In genomic region chr12:132133952-132134652, GRCh38 we compare ENCODE assay signal across 13 cellular contexts. TPM values are rescaled to one million over a fixed set of nuclear protein-coding genes. Genes with fewer than 3 reads are reported as not detected.
DNase-seq lines count a peak whose midpoint lies in the region; ATAC-seq and TF ChIP-seq lines count a peak whose summit lies in the region.
"Had no signal": no experiment of that assay in that cellular context is flagged by ENCODE, and none has a peak within 500 bp of the region (broad histone marks: within the 10 kb centered on the region; RNA-seq: fewer than 3 reads in every experiment).

No MANE protein-coding gene starts in this region.

- peak; percentile 80 for DNase-seq in H7
- peak; percentile 6 for DNase-seq in NCI-H2029 treated with DMSO at 0.1 percent for 48 hours (lab: John Stamatoyannopoulos, UW)
- peak; percentile 30 for DNase-seq in WTC11 (ENCODE audit: low spot score)
- no peak for DNase-seq in mucosa of descending colon
- no peak for DNase-seq in SKM-1 (lab: John Stamatoyannopoulos, UW; ENCODE audit: unreplicated experiment)
- no peak for DNase-seq in inferior parietal cortex (ENCODE audit: extremely low spot score)
- DNase-seq: activated T-cell treated with anti-CD3 and anti-CD28 coated beads, Interleukin-2, amount 50 U/mL, for 1 hour; effector memory CD8-positive, alpha-beta T cell; mesenchymal stem cell; MM.1S; stimulated activated CD4-positive, alpha-beta T cell treated with anti-CD3 and anti-CD28 coated beads, Interleukin-2, amount 100 ng/mL, for 48 hours; stomach had no signal

- H3K4me3 ChIP-seq in H7 (ENCODE audit: insufficient read depth, low read depth, low read length) (no peak overlapping the region), mucosa of descending colon (no peak overlapping the region)
- H3K4me3 ChIP-seq: stomach had no signal

- CTCF ChIA-PET in WTC11 (lab: Charles Lee) = interaction anchor here (1.1 kb wide), 1 partner anchor 20 kb away, joined by 3 read pairs; no protein-coding TSS in a partner anchor

- H3K27me3 Mint-ChIP-seq in WTC11 (ENCODE audit: low read depth) = peaks cover 44% of the 10 kb centered on the region
- H3K27me3 Mint-ChIP-seq: effector memory CD8-positive, alpha-beta T cell had no signal

- intact Hi-C loops in mucosa of descending colon (cut with DNase I, micrococcal nuclease) = no loop called here

- peaks cover 27% of the 10 kb centered on the region for H3K36me3 Mint-ChIP-seq in WTC11

- POLR2A ChIA-PET in WTC11 (lab: Charles Lee) = no interaction called here

- TF ChIP-seq CTCF in WTC11 (IDR thresholded peaks at IDR 0.05) (no peak), mucosa of descending colon (IDR thresholded peaks at IDR 0.05) (no peak)

- no peak overlapping the region for H3K4me3 Mint-ChIP-seq in WTC11
- H3K4me3 Mint-ChIP-seq: effector memory CD8-positive, alpha-beta T cell had no signal

- no peaks in the 10 kb centered on the region for H3K4me1 Mint-ChIP-seq in WTC11

- H3K4me1 ChIP-seq in mucosa of descending colon (ENCODE audit: low read depth) = no peaks in the 10 kb centered on the region
- H3K4me1 ChIP-seq: stomach had no signal

- H3K27me3 ChIP-seq in H7 (ENCODE audit: control insufficient read depth, insufficient read depth, low read length) = no peaks in the 10 kb centered on the region
- H3K27me3 ChIP-seq: stomach had no signal

- no peak overlapping the region; the same call in 1 of the 2 replicates for H3K27ac Mint-ChIP-seq in WTC11
- H3K27ac Mint-ChIP-seq: effector memory CD8-positive, alpha-beta T cell had no signal

- no peaks in the 10 kb centered on the region for H3K9me3 ChIP-seq in mucosa of descending colon
- H3K9me3 ChIP-seq: stomach had no signal

- H3K36me3 ChIP-seq in H7 (replicated peaks; ENCODE audit: control insufficient read depth, insufficient read depth, low read length) = peaks cover 2% of the 10 kb centered on the region
- no peaks in the 10 kb centered on the region for H3K36me3 ChIP-seq in mucosa of descending colon (ENCODE audit: low read depth)

- H3K9me3 Mint-ChIP-seq in WTC11 = peaks cover 27% of the 10 kb centered on the region

- ATAC-seq in WTC11 (peak; percentile 63), mucosa of descending colon (peak; percentile 14), GM21423 (IDR thresholded peaks at IDR 0.05; ENCODE audit: unreplicated experiment) (no peak)
- ATAC-seq: effector memory CD8-positive, alpha-beta T cell had no signal

TF ChIP-seq in WTC11, 78 proteins besides CTCF, POLR2A, EP300 and RAD21:
- TF ChIP-seq ZNF263 (CRISPR knock-in tag; IDR thresholded peaks at IDR 0.05; ENCODE audit: low read depth) = peak; percentile 14; the same call in 1 of the 2 replicates
- no peak for TF ChIP-seq E2F5 (CRISPR knock-in tag; IDR thresholded peaks at IDR 0.05)
- TF ChIP-seq NFE2L1 (CRISPR knock-in tag; IDR thresholded peaks at IDR 0.05) = no peak
TF ChIP-seq in WTC11: peak in this region for 1.

RNA-seq across cellular contexts. Expression of gene DDX51, which starts 10.0 kb away (rescaled TPM):
- 16.1 and 22.6 TPM in 2 replicates for total RNA-seq in H7 (2014; rRNA removed; shearing (Covaris generic))
- 32.7 to 34.2 TPM (median 33.3 TPM) in 3 replicates for total RNA-seq in WTC11 (2021)
- total RNA-seq in mucosa of descending colon = 10 to 100 TPM; 14.2 to 18.7 (median 15.6) TPM

RNA-seq across cellular contexts. Expression of gene NOC4L, which starts 10.2 kb away (rescaled TPM):
- 26.0 and 29.1 TPM in 2 replicates for total RNA-seq in H7 (2014; rRNA removed; shearing (Covaris generic))
- 38.0 to 41.4 TPM (median 39.6 TPM) in 3 replicates for total RNA-seq in WTC11 (2021)
- 10 to 100 TPM; 12.9 to 17.5 (median 13.3) TPM for total RNA-seq in mucosa of descending colon

Comparison
In these comparisons a context has a peak if more than half of its experiments do, and no peak if none do; other contexts are left out.
1. DNase-seq: peak in H7 (single experiment), NCI-H2029 treated with DMSO at 0.1 percent for 48 hours (single experiment) and WTC11 (single experiment); none in mucosa of descending colon (0 of 3), SKM-1 (single experiment) and inferior parietal cortex (single experiment).